Comparison of ENCODE assay signal across 29 cellular contexts in genomic region chr12:79056775-79057174, GRCh38.
DNase-seq lines count a peak whose midpoint lies in the region; ATAC-seq, FAIRE-seq and TF ChIP-seq lines count a peak whose summit lies in the region.
"Had no signal": no experiment of that assay in that cellular context is flagged by ENCODE, and none has a peak within 500 bp of the region (broad histone marks: within the 10 kb centered on the region; RNA-seq: fewer than 3 reads in every experiment).

No MANE protein-coding gene starts in this region.

- TF ChIP-seq EP300 in esophagus muscularis mucosa (IDR thresholded peaks at IDR 0.05): no peak

- no peaks in the 10 kb centered on the region for H3K36me3 Mint-ChIP-seq in glutamatergic neuron (ENCODE audit: unreplicated experiment)
- H3K36me3 Mint-ChIP-seq in activated naive CD8-positive, alpha-beta T cell treated with anti-CD3 and anti-CD28 coated beads, Interleukin-2, amount 50 U/mL, for 24 hours (ENCODE audit: low read depth): no peaks in the 10 kb centered on the region
- H3K36me3 Mint-ChIP-seq in activated CD8-positive, alpha-beta T cell treated with anti-CD3 and anti-CD28 coated beads, Interleukin-2, amount 10 ng/mL, durations not matched to agents 7 days and 5 days (ENCODE audit: low read depth): no peaks in the 10 kb centered on the region
- H3K36me3 Mint-ChIP-seq: activated CD8-positive, alpha-beta memory T cell treated with anti-CD3 and anti-CD28 coated beads, Interleukin-2, amount 10 ng/mL, durations not matched to agents 7 days and 5 days; CD4-positive, CD25-positive, alpha-beta regulatory T cell; IgD-negative memory B cell had no signal

- no peak for TF ChIP-seq CTCF in glutamatergic neuron (IDR thresholded peaks at IDR 0.05; ENCODE audit: partially characterized antibody, unreplicated experiment)
- no peak for TF ChIP-seq CTCF in esophagus muscularis mucosa (IDR thresholded peaks at IDR 0.05)

- no peak overlapping the region for H3K4me3 Mint-ChIP-seq in glutamatergic neuron (ENCODE audit: unreplicated experiment)
- no peak overlapping the region for H3K4me3 Mint-ChIP-seq in activated naive CD8-positive, alpha-beta T cell treated with anti-CD3 and anti-CD28 coated beads, Interleukin-2, amount 50 U/mL, for 24 hours
- no peak overlapping the region for H3K4me3 Mint-ChIP-seq in activated CD8-positive, alpha-beta T cell treated with anti-CD3 and anti-CD28 coated beads, Interleukin-2, amount 10 ng/mL, durations not matched to agents 7 days and 5 days
- H3K4me3 Mint-ChIP-seq: activated CD4-positive, alpha-beta T cell treated with anti-CD3 and anti-CD28 coated beads, Interleukin-2, amount 10 ng/mL, durations not matched to agents 7 days and 5 days; activated CD8-positive, alpha-beta memory T cell treated with anti-CD3 and anti-CD28 coated beads, Interleukin-2, amount 10 ng/mL, durations not matched to agents 7 days and 5 days; activated T-cell treated with anti-CD3 and anti-CD28 coated beads, Interleukin-2, amount 50 U/mL, for 72 hours; CD4-positive, CD25-positive, alpha-beta regulatory T cell; dendritic cell treated with granulocyte-macrophage colony-stimulating factor and Interleukin-4, amounts not matched to agents 40 ng/mL and 50 ng/mL, for 4 days; IgD-negative memory B cell; neural crest cell had no signal

- no peaks in the 10 kb centered on the region for H3K27me3 Mint-ChIP-seq in glutamatergic neuron (ENCODE audit: unreplicated experiment)
- no peaks in the 10 kb centered on the region for H3K27me3 Mint-ChIP-seq in activated naive CD8-positive, alpha-beta T cell treated with anti-CD3 and anti-CD28 coated beads, Interleukin-2, amount 50 U/mL, for 24 hours
- no peaks in the 10 kb centered on the region for H3K27me3 Mint-ChIP-seq in activated CD8-positive, alpha-beta T cell treated with anti-CD3 and anti-CD28 coated beads, Interleukin-2, amount 10 ng/mL, durations not matched to agents 7 days and 5 days (ENCODE audit: low read depth)
- H3K27me3 Mint-ChIP-seq: activated CD4-positive, alpha-beta T cell treated with anti-CD3 and anti-CD28 coated beads, Interleukin-2, amount 10 ng/mL, durations not matched to agents 7 days and 5 days; activated CD8-positive, alpha-beta memory T cell treated with anti-CD3 and anti-CD28 coated beads, Interleukin-2, amount 10 ng/mL, durations not matched to agents 7 days and 5 days; CD4-positive, CD25-positive, alpha-beta regulatory T cell; dendritic cell treated with granulocyte-macrophage colony-stimulating factor and Interleukin-4, amounts not matched to agents 40 ng/mL and 50 ng/mL, for 4 days; IgD-negative memory B cell had no signal

- peak overlapping the region; percentile 59 for H3K27ac ChIP-seq in SJSA1
- no peak overlapping the region for H3K27ac ChIP-seq in esophagus muscularis mucosa (replicated peaks in 1 of 4)
- H3K27ac ChIP-seq: right lobe of liver, thyroid gland, WERI-Rb-1 had no signal

- 0 out of 2 replicates have a peak, but pooled peaks cover 5% of the 10 kb centered on the region for H3K36me3 ChIP-seq in SJSA1
- no peaks in the 10 kb centered on the region for H3K36me3 ChIP-seq in esophagus muscularis mucosa
- H3K36me3 ChIP-seq: MG63, right lobe of liver, thyroid gland, WERI-Rb-1 had no signal

- CTCF ChIA-PET in activated CD8-positive, alpha-beta T cell treated with anti-CD3 and anti-CD28 coated beads, Interleukin-2, amount 10 ng/mL, durations not matched to agents 7 days and 5 days (lab: Charles Lee): no interaction called here

- H3K4me1 ChIP-seq in SJSA1 (replicated peaks) (peaks cover 34% of the 10 kb centered on the region), esophagus muscularis mucosa (no peaks in the 10 kb centered on the region)
- H3K4me1 ChIP-seq: right lobe of liver, thyroid gland had no signal

- H3K4me1 Mint-ChIP-seq in glutamatergic neuron (ENCODE audit: low read depth, unreplicated experiment): no peaks in the 10 kb centered on the region
- no peaks in the 10 kb centered on the region for H3K4me1 Mint-ChIP-seq in activated naive CD8-positive, alpha-beta T cell treated with anti-CD3 and anti-CD28 coated beads, Interleukin-2, amount 50 U/mL, for 24 hours
- no peaks in the 10 kb centered on the region for H3K4me1 Mint-ChIP-seq in activated CD8-positive, alpha-beta T cell treated with anti-CD3 and anti-CD28 coated beads, Interleukin-2, amount 10 ng/mL, durations not matched to agents 7 days and 5 days (ENCODE audit: low read depth)
- H3K4me1 Mint-ChIP-seq: activated CD4-positive, alpha-beta T cell treated with anti-CD3 and anti-CD28 coated beads, Interleukin-2, amount 10 ng/mL, durations not matched to agents 7 days and 5 days; activated CD8-positive, alpha-beta memory T cell treated with anti-CD3 and anti-CD28 coated beads, Interleukin-2, amount 10 ng/mL, durations not matched to agents 7 days and 5 days; CD4-positive, CD25-positive, alpha-beta regulatory T cell had no signal

- peak; percentile 43 for ATAC-seq in HG02973 (IDR thresholded peaks at IDR 0.05; ENCODE audit: unreplicated experiment)
- no peak for ATAC-seq in activated naive CD8-positive, alpha-beta T cell treated with anti-CD3 and anti-CD28 coated beads, Interleukin-2, amount 50 U/mL, for 24 hours
- no peak for ATAC-seq in activated CD8-positive, alpha-beta T cell treated with anti-CD3 and anti-CD28 coated beads, Interleukin-2, amount 10 ng/mL, durations not matched to agents 7 days and 5 days
- ATAC-seq: activated CD8-positive, alpha-beta memory T cell treated with anti-CD3 and anti-CD28 coated beads, Interleukin-2, amount 10 ng/mL, durations not matched to agents 7 days and 5 days; activated T-cell treated with anti-CD3 and anti-CD28 coated beads, Interleukin-2, amount 50 U/mL, for 72 hours; mucosa of descending colon; right lobe of liver; stimulated activated naive CD8-positive, alpha-beta T cell treated with anti-CD3 and anti-CD28 coated beads, Interleukin-15, Interleukin-2, amounts not matched to agents 100 U/mL and 50 U/mL, for 24 hours had no signal

- no peak for TF ChIP-seq POLR2A in esophagus muscularis mucosa (IDR thresholded peaks at IDR 0.05; ENCODE audit: low read depth)

- no peaks in the 10 kb centered on the region for H3K27me3 ChIP-seq in SJSA1 (replicated peaks)
- no peaks in the 10 kb centered on the region for H3K27me3 ChIP-seq in esophagus muscularis mucosa
- H3K27me3 ChIP-seq: MG63, right lobe of liver, thyroid gland had no signal

- intact Hi-C loops in esophagus muscularis mucosa (cut with DNase I): no loop called here

- DNase-seq in GM18507 (ENCODE audit: extremely low spot score, insufficient read length, low read depth) (no peak), SJSA1 (ENCODE audit: low read depth in 1 of 2, low spot score in 2 of 2) (no peak), glutamatergic neuron (no peak), esophagus muscularis mucosa (ENCODE audit: extremely low spot score) (no peak)
- DNase-seq in activated naive CD8-positive, alpha-beta T cell treated with anti-CD3 and anti-CD28 coated beads, Interleukin-2, amount 50 U/mL, for 24 hours: no peak
- DNase-seq in activated CD8-positive, alpha-beta T cell treated with anti-CD3 and anti-CD28 coated beads, Interleukin-2, amount 10 ng/mL, durations not matched to agents 7 days and 5 days: no peak
- DNase-seq: activated CD4-positive, alpha-beta T cell treated with anti-CD3 and anti-CD28 coated beads, Interleukin-2, amount 10 ng/mL, durations not matched to agents 7 days and 5 days; activated CD8-positive, alpha-beta memory T cell treated with anti-CD3 and anti-CD28 coated beads, Interleukin-2, amount 10 ng/mL, durations not matched to agents 7 days and 5 days; activated naive CD4-positive, alpha-beta T cell treated with Interleukin-2 at 50 U/mL for 16 hours; activated T-cell treated with anti-CD3 and anti-CD28 coated beads, Interleukin-2, amount 50 U/mL, for 72 hours; CD4-positive, CD25-positive, alpha-beta regulatory T cell; DMS 273 treated with DMSO at 0.1 percent for 48 hours; kidney; MG63; mucosa of descending colon; NCI-H1436 treated with DMSO at 0.1 percent for 48 hours; NCI-H2107; NCI-H510A; right lobe of liver; stimulated activated CD4-positive, alpha-beta T cell treated with anti-CD3 and anti-CD28 coated beads, Interleukin-15, amount 100 ng/mL, for 24 hours; stimulated activated naive CD8-positive, alpha-beta T cell treated with anti-CD3 and anti-CD28 coated beads, Interleukin-15, Interleukin-2, amounts not matched to agents 100 U/mL and 50 U/mL, for 24 hours; T-helper 2 cell; thyroid gland; WERI-Rb-1 had no signal

- H3K4me3 ChIP-seq in SJSA1 (no peak overlapping the region), esophagus muscularis mucosa (no peak overlapping the region)
- H3K4me3 ChIP-seq: MG63, mucosa of descending colon, right lobe of liver, thyroid gland had no signal

- H3K9me3 Mint-ChIP-seq in glutamatergic neuron (ENCODE audit: unreplicated experiment): no peaks in the 10 kb centered on the region
- H3K9me3 Mint-ChIP-seq in activated naive CD8-positive, alpha-beta T cell treated with anti-CD3 and anti-CD28 coated beads, Interleukin-2, amount 50 U/mL, for 24 hours: no peaks in the 10 kb centered on the region
- H3K9me3 Mint-ChIP-seq in activated CD8-positive, alpha-beta T cell treated with anti-CD3 and anti-CD28 coated beads, Interleukin-2, amount 10 ng/mL, durations not matched to agents 7 days and 5 days (ENCODE audit: insufficient read depth): no peaks in the 10 kb centered on the region
- H3K9me3 Mint-ChIP-seq: activated CD4-positive, alpha-beta T cell treated with anti-CD3 and anti-CD28 coated beads, Interleukin-2, amount 10 ng/mL, durations not matched to agents 7 days and 5 days; dendritic cell treated with granulocyte-macrophage colony-stimulating factor and Interleukin-4, amounts not matched to agents 40 ng/mL and 50 ng/mL, for 4 days; neural crest cell had no signal

- peak overlapping the region; percentile 29 for H3K27ac Mint-ChIP-seq in glutamatergic neuron (ENCODE audit: unreplicated experiment)
- no peak overlapping the region for H3K27ac Mint-ChIP-seq in activated naive CD8-positive, alpha-beta T cell treated with anti-CD3 and anti-CD28 coated beads, Interleukin-2, amount 50 U/mL, for 24 hours
- no peak overlapping the region for H3K27ac Mint-ChIP-seq in activated CD8-positive, alpha-beta T cell treated with anti-CD3 and anti-CD28 coated beads, Interleukin-2, amount 10 ng/mL, durations not matched to agents 7 days and 5 days
- H3K27ac Mint-ChIP-seq: activated CD4-positive, alpha-beta T cell treated with anti-CD3 and anti-CD28 coated beads, Interleukin-2, amount 10 ng/mL, durations not matched to agents 7 days and 5 days; activated CD8-positive, alpha-beta memory T cell treated with anti-CD3 and anti-CD28 coated beads, Interleukin-2, amount 10 ng/mL, durations not matched to agents 7 days and 5 days; activated T-cell treated with anti-CD3 and anti-CD28 coated beads, Interleukin-2, amount 50 U/mL, for 72 hours; CD4-positive, CD25-positive, alpha-beta regulatory T cell; dendritic cell treated with granulocyte-macrophage colony-stimulating factor and Interleukin-4, amounts not matched to agents 40 ng/mL and 50 ng/mL, for 4 days; IgD-negative memory B cell had no signal

- POLR2A ChIA-PET in activated CD8-positive, alpha-beta T cell treated with anti-CD3 and anti-CD28 coated beads, Interleukin-2, amount 10 ng/mL, durations not matched to agents 7 days and 5 days (lab: Charles Lee): no interaction called here

- peak; percentile 15 for FAIRE-seq in GM18507 (lab: Jason Lieb, UNC)
- FAIRE-seq: G401.6, kidney had no signal

- no peaks in the 10 kb centered on the region for H3K9me3 ChIP-seq in SJSA1 (replicated peaks)
- H3K9me3 ChIP-seq in esophagus muscularis mucosa: no peaks in the 10 kb centered on the region
- H3K9me3 ChIP-seq: MG63, mucosa of descending colon, right lobe of liver, thyroid gland had no signal
